Comparison of ENCODE assay signal across 29 cellular contexts in genomic region chr2:71187589-71187988, GRCh38.
"Had no signal": no experiment of that assay in that cellular context is flagged by ENCODE, and none has a peak within 500 bp of the region (broad histone marks: within the 10 kb centered on the region; RNA-seq: fewer than 3 reads in every experiment).

No MANE protein-coding gene starts in this region.

- H3K4me3 ChIP-seq: neural progenitor cell, ovary, psoas muscle, right lobe of liver, sigmoid colon, suprapubic skin, testis, tibial artery, transverse colon, upper lobe of right lung, uterus had no signal

- H3K27ac Mint-ChIP-seq: natural killer cell; nephron; neural progenitor cell; stimulated activated memory B cell treated with anti-CD40 and anti-IgM and Interleukin-4, amounts not matched to agents 10 μg/mL and 1 μg/mL and 100 μg/mL, for 72 hours had no signal

- H3K4me1 Mint-ChIP-seq: natural killer cell; nephron; neural progenitor cell; stimulated activated memory B cell treated with anti-CD40 and anti-IgM and Interleukin-4, amounts not matched to agents 10 μg/mL and 1 μg/mL and 100 μg/mL, for 72 hours had no signal

- H3K36me3 ChIP-seq: neural progenitor cell, ovary, suprapubic skin, transverse colon, upper lobe of right lung, uterus had no signal

- H3K4me1 ChIP-seq: neural progenitor cell, parathyroid adenoma, psoas muscle, right lobe of liver, sigmoid colon, suprapubic skin, testis, tibial artery, transverse colon, upper lobe of right lung, uterus had no signal

- H3K4me3 Mint-ChIP-seq: natural killer cell; nephron; neural progenitor cell; stimulated activated memory B cell treated with anti-CD40 and anti-IgM and Interleukin-4, amounts not matched to agents 10 μg/mL and 1 μg/mL and 100 μg/mL, for 72 hours; stimulated activated naive CD8-positive, alpha-beta T cell treated with anti-CD3 and anti-CD28 coated beads, Interleukin-15, amount 100 ng/mL, for 72 hours; type B pancreatic cell had no signal

- H3K27me3 Mint-ChIP-seq: progenitor cell of endocrine pancreas; stimulated activated memory B cell treated with anti-CD40 and anti-IgM and Interleukin-4, amounts not matched to agents 10 μg/mL and 1 μg/mL and 100 μg/mL, for 72 hours; stimulated activated naive CD8-positive, alpha-beta T cell treated with anti-CD3 and anti-CD28 coated beads, Interleukin-15, amount 100 ng/mL, for 72 hours; type B pancreatic cell had no signal

- DNase-seq: natural killer cell; occipital lobe; ovary; posterior cingulate gyrus; psoas muscle; right cardiac atrium; right lobe of liver; sigmoid colon; small intestine; stimulated activated CD4-positive, alpha-beta T cell treated with anti-CD3 and anti-CD28 coated beads, Interleukin-15, amount 100 ng/mL, for 24 hours; stimulated activated CD4-positive, alpha-beta T cell treated with anti-CD3 and anti-CD28 coated beads, Interleukin-2, amount 100 ng/mL, for 24 hours; stimulated activated CD4-positive, alpha-beta T cell treated with anti-CD3 and anti-CD28 coated beads, Interleukin-2, amount 100 ng/mL, for 48 hours; stimulated activated CD4-positive, alpha-beta T cell treated with anti-CD3 and anti-CD28 coated beads, Interleukin-4, amount 100 ng/mL, for 24 hours; stimulated activated naive CD4-positive, alpha-beta T cell; stimulated activated naive CD8-positive, alpha-beta T cell treated with anti-CD3 and anti-CD28 coated beads, Interleukin-15, amount 100 ng/mL, for 72 hours; stimulated activated naive CD8-positive, alpha-beta T cell treated with anti-CD3 and anti-CD28 coated beads, Interleukin-15, Interleukin-2, amounts not matched to agents 100 U/mL and 50 U/mL, for 24 hours; substantia nigra; testis; tibial artery; transverse colon; upper lobe of right lung; uterus had no signal

- H3K36me3 Mint-ChIP-seq: natural killer cell, type B pancreatic cell had no signal

- H3K9me3 Mint-ChIP-seq: natural killer cell; nephron; neural progenitor cell; stimulated activated memory B cell treated with anti-CD40 and anti-IgM and Interleukin-4, amounts not matched to agents 10 μg/mL and 1 μg/mL and 100 μg/mL, for 72 hours; stimulated activated naive CD8-positive, alpha-beta T cell treated with anti-CD3 and anti-CD28 coated beads, Interleukin-15, amount 100 ng/mL, for 72 hours; type B pancreatic cell had no signal

- ATAC-seq: natural killer cell; psoas muscle; right cardiac atrium; right lobe of liver; stimulated activated memory B cell treated with anti-CD40 and anti-IgM and Interleukin-4, amounts not matched to agents 10 μg/mL and 1 μg/mL and 100 μg/mL, for 72 hours; stimulated activated naive CD8-positive, alpha-beta T cell treated with anti-CD3 and anti-CD28 coated beads, Interleukin-15, amount 100 ng/mL, for 72 hours; stimulated activated naive CD8-positive, alpha-beta T cell treated with anti-CD3 and anti-CD28 coated beads, Interleukin-15, Interleukin-2, amounts not matched to agents 100 U/mL and 50 U/mL, for 24 hours; upper lobe of right lung had no signal

- H3K27ac ChIP-seq: neural progenitor cell, ovary, parathyroid adenoma, psoas muscle, right lobe of liver, sigmoid colon, suprapubic skin, testis, tibial artery, transverse colon, upper lobe of right lung, uterus had no signal

- H3K9me3 ChIP-seq: ovary, psoas muscle, right lobe of liver, sigmoid colon, suprapubic skin, testis, tibial artery, transverse colon, upper lobe of right lung, uterus had no signal

- H3K27me3 ChIP-seq: neural progenitor cell, ovary, right lobe of liver, sigmoid colon, suprapubic skin, testis, tibial artery, transverse colon, upper lobe of right lung, uterus had no signal
